ENCODE assay signal across 2 cellular contexts in genomic region chr3:58000306-58000705, GRCh38.
TF ChIP-seq lines count a peak whose summit lies in the region.

No MANE protein-coding gene starts in this region.

TF ChIP-seq in A549, 52 proteins besides CTCF, POLR2A, EP300 and RAD21 (continued from another document):
- TF ChIP-seq MAX (IDR thresholded peaks at IDR 0.05) (no peak), ESRRA (IDR thresholded peaks at IDR 0.05; ENCODE audit: borderline replicate concordance, low read length) (no peak), ZNF302 (CRISPR knock-in tag; IDR thresholded peaks at IDR 0.05) (no peak), SMC3 (IDR thresholded peaks at IDR 0.05) (no peak), HEYL (CRISPR knock-in tag; IDR thresholded peaks at IDR 0.05) (no peak), GATA3 (IDR thresholded peaks at IDR 0.05; ENCODE audit: borderline replicate concordance) (no peak), EHF (CRISPR knock-in tag; IDR thresholded peaks at IDR 0.05) (no peak), CEBPB (IDR thresholded peaks at IDR 0.05) (no peak)

TF ChIP-seq in IMR-90, 13 proteins besides CTCF, POLR2A, EP300 and RAD21 (continued from another document):
- TF ChIP-seq CEBPB (IDR thresholded peaks at IDR 0.05; ENCODE audit: low read depth, low read length): no peak
- TF ChIP-seq MAFK (IDR thresholded peaks at IDR 0.05; ENCODE audit: low read depth, low read length): no peak
- no peak for TF ChIP-seq NFE2L2 (IDR thresholded peaks at IDR 0.05; ENCODE audit: low read depth, low read length)
- TF ChIP-seq BHLHE40 (IDR thresholded peaks at IDR 0.05; ENCODE audit: low read depth, low read length): no peak
- TF ChIP-seq ELK1 (IDR thresholded peaks at IDR 0.05; ENCODE audit: borderline replicate concordance, low read depth, low read length): no peak
- TF ChIP-seq MXI1 (IDR thresholded peaks at IDR 0.05; ENCODE audit: borderline replicate concordance, low read depth, low read length): no peak
- TF ChIP-seq RFX5 (IDR thresholded peaks at IDR 0.05; ENCODE audit: low read depth, low read length): no peak
- no peak for TF ChIP-seq MAZ (IDR thresholded peaks at IDR 0.05; ENCODE audit: borderline replicate concordance, low read depth, low read length)
- TF ChIP-seq SMC3 (IDR thresholded peaks at IDR 0.05; ENCODE audit: low read depth, low read length): no peak
